ENCODE assay signal across 1 cellular context in genomic region chr6:147468634-147469033, GRCh38.
TF ChIP-seq lines count a peak whose summit lies in the region.

No MANE protein-coding gene starts in this region.

TF ChIP-seq in GM23338, 12 proteins besides CTCF, POLR2A, EP300 and RAD21 (continued from another document):
- TF ChIP-seq ZNF462 (CRISPR knock-in tag; IDR thresholded peaks at IDR 0.05) (no peak), ZNF331 (CRISPR knock-in tag; IDR thresholded peaks at IDR 0.05; ENCODE audit: low read depth) (no peak)
